1 cellular context compared by ENCODE assay signal in genomic region chr9:136882109-136882946, GRCh38.
TF ChIP-seq lines count a peak whose summit lies in the region.

No MANE protein-coding gene starts in this region.

TF ChIP-seq in HepG2, 621 proteins besides CTCF, POLR2A, EP300 and RAD21 (continued from another document and continues in another):
- TF ChIP-seq, protein P1, sequence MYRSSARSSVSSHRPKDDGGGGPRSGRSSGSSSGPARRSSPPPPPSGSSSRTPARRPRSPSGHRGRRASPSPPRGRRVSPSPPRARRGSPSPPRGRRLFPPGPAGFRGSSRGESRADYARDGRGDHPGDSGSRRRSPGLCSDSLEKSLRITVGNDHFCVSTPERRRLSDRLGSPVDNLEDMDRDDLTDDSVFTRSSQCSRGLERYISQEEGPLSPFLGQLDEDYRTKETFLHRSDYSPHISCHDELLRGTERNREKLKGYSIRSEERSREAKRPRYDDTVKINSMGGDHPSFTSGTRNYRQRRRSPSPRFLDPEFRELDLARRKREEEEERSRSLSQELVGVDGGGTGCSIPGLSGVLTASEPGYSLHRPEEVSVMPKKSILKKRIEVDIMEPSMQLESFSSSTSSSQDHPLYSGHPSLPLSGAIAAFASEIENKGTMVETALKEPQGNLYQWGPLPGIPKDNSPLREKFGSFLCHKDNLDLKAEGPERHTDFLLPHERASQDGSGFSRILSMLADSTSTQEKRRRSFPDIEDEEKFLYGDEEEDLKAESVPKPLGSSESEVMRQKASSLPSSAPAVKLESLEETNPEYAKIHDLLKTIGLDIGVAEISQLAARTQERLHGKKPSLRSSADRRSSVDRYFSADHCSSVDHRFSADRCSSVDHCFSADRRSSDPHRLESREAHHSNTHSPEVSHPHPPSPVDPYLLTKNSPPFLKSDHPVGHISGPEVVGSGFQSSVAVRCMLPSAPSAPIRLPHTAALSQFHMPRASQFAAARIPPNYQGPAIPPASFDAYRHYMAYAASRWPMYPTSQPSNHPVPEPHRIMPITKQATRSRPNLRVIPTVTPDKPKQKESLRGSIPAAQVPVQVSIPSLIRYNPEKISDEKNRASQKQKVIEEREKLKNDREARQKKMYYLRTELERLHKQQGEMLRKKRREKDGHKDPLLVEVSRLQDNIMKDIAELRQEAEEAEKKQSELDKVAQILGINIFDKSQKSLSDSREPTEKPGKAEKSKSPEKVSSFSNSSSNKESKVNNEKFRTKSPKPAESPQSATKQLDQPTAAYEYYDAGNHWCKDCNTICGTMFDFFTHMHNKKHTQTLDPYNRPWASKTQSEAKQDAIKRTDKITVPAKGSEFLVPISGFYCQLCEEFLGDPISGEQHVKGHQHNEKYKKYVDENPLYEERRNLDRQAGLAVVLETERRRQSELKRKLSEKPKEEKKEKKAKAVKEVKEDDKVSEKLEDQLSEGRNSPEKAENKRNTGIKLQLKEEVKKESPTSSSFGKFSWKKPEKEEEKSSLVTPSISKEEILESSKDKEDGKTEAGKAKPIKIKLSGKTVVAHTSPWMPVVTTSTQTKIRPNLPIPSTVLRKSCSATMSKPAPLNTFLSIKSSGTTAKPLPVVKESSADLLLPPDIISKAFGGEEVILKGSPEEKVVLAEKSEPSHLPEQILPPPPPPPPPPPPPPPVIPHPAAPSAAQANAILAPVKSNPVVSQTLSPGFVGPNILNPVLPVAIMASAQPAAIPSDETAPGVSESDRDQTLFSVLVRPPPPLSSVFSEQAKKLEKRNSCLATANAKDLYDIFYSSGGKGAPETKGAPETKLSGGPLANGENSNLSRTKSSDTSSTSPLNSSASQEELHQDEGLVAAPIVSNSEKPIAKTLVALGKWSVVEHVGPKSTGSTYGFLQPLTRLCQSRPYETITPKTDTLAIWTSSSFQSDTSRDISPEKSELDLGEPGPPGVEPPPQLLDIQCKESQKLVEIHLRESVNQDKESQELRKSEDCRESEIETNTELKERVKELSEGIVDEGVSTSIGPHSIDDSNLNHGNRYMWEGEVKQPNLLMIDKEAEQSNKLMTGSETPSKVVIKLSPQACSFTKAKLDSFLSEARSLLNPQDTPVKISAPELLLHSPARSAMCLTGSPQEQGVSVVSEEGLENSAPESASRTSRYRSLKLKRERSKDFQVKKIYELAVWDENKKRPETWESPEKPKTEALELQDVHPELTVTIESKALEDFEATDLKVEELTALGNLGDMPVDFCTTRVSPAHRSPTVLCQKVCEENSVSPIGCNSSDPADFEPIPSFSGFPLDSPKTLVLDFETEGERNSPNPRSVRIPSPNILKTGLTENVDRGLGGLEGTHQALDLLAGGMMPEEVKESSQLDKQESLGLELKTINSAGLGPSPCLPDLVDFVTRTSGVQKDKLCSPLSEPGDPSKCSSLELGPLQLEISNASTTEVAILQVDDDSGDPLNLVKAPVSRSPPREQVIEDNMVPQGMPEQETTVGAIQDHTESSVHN (CRISPR knock-in tag; IDR thresholded peaks at IDR 0.05) = 0 out of 2 replicates have a peak, but pooled peaks have one; percentile 77
- TF ChIP-seq SOX13 (IDR thresholded peaks at IDR 0.05) (no peak), SOX13 (CRISPR knock-in tag; conservative IDR thresholded peaks at IDR 0.05 in 1 of 2, IDR thresholded peaks at IDR 0.05 in 1 of 2) (peak in 1 of 2 experiments; percentile 61; a peak in 1 of 4 replicates), ZSCAN20 (CRISPR knock-in tag; IDR thresholded peaks at IDR 0.05; ENCODE audit: borderline replicate concordance) (no peak), ZNF326 (CRISPR knock-in tag; IDR thresholded peaks at IDR 0.05; ENCODE audit: borderline replicate concordance) (no peak), ZNF333 (CRISPR knock-in tag; IDR thresholded peaks at IDR 0.05; ENCODE audit: borderline replicate concordance) (no peak), NONO (IDR thresholded peaks at IDR 0.05) (no peak), NONO (CRISPR knock-in tag; conservative IDR thresholded peaks at IDR 0.05) (peak; percentile 63), STAT6 (CRISPR knock-in tag; IDR thresholded peaks at IDR 0.05; ENCODE audit: borderline replicate concordance) (peak; percentile 17; the same call in 1 of the 2 replicates), MXD1 (CRISPR knock-in tag; IDR thresholded peaks at IDR 0.05) (peak; percentile 94), FOXP4 (CRISPR knock-in tag; IDR thresholded peaks at IDR 0.05) (peak; percentile 79), GATAD2A (CRISPR knock-in tag; IDR thresholded peaks at IDR 0.05) (peak; percentile 79), ZNF136 (CRISPR knock-in tag; IDR thresholded peaks at IDR 0.05; ENCODE audit: low read depth) (no peak), HMGA1 (CRISPR knock-in tag; conservative IDR thresholded peaks at IDR 0.05) (no peak), CENPT (CRISPR knock-in tag; IDR thresholded peaks at IDR 0.05; ENCODE audit: low read depth) (no peak), FOXC1 (CRISPR knock-in tag; IDR thresholded peaks at IDR 0.05; ENCODE audit: borderline replicate concordance) (0 out of 2 replicates have a peak, but pooled peaks have one; percentile 4), ZNF3 (CRISPR knock-in tag; IDR thresholded peaks at IDR 0.05) (no peak), PAXIP1 (CRISPR knock-in tag; conservative IDR thresholded peaks at IDR 0.05) (peak; percentile 86), TBL1XR1 (IDR thresholded peaks at IDR 0.05; ENCODE audit: borderline replicate concordance, low read length, partially characterized antibody) (no peak), SSRP1 (CRISPR knock-in tag; IDR thresholded peaks at IDR 0.05) (no peak), ZC3H13 (CRISPR knock-in tag; IDR thresholded peaks at IDR 0.05) (peak; percentile 37; the same call in 1 of the 2 replicates), KLF9 (CRISPR knock-in tag; IDR thresholded peaks at IDR 0.05; ENCODE audit: low read depth) (0 out of 2 replicates have a peak, but pooled peaks have one; percentile 28), EHMT2 (IDR thresholded peaks at IDR 0.05; ENCODE audit: borderline replicate concordance, low read depth, low read length) (no peak), ZSCAN25 (CRISPR knock-in tag; IDR thresholded peaks at IDR 0.05) (peak; percentile 70), RAD51 (IDR thresholded peaks at IDR 0.05; ENCODE audit: borderline replicate concordance) (no peak), GTF2F1 (IDR thresholded peaks at IDR 0.05; ENCODE audit: low read length) (no peak), MAF1 (CRISPR knock-in tag; IDR thresholded peaks at IDR 0.05; ENCODE audit: borderline replicate concordance) (no peak)
- TF ChIP-seq, protein P2, sequence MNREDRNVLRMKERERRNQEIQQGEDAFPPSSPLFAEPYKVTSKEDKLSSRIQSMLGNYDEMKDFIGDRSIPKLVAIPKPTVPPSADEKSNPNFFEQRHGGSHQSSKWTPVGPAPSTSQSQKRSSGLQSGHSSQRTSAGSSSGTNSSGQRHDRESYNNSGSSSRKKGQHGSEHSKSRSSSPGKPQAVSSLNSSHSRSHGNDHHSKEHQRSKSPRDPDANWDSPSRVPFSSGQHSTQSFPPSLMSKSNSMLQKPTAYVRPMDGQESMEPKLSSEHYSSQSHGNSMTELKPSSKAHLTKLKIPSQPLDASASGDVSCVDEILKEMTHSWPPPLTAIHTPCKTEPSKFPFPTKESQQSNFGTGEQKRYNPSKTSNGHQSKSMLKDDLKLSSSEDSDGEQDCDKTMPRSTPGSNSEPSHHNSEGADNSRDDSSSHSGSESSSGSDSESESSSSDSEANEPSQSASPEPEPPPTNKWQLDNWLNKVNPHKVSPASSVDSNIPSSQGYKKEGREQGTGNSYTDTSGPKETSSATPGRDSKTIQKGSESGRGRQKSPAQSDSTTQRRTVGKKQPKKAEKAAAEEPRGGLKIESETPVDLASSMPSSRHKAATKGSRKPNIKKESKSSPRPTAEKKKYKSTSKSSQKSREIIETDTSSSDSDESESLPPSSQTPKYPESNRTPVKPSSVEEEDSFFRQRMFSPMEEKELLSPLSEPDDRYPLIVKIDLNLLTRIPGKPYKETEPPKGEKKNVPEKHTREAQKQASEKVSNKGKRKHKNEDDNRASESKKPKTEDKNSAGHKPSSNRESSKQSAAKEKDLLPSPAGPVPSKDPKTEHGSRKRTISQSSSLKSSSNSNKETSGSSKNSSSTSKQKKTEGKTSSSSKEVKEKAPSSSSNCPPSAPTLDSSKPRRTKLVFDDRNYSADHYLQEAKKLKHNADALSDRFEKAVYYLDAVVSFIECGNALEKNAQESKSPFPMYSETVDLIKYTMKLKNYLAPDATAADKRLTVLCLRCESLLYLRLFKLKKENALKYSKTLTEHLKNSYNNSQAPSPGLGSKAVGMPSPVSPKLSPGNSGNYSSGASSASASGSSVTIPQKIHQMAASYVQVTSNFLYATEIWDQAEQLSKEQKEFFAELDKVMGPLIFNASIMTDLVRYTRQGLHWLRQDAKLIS (CRISPR knock-in tag; IDR thresholded peaks at IDR 0.05) = 0 out of 2 replicates have a peak, but pooled peaks have one; percentile 50
- TF ChIP-seq, protein P3, sequence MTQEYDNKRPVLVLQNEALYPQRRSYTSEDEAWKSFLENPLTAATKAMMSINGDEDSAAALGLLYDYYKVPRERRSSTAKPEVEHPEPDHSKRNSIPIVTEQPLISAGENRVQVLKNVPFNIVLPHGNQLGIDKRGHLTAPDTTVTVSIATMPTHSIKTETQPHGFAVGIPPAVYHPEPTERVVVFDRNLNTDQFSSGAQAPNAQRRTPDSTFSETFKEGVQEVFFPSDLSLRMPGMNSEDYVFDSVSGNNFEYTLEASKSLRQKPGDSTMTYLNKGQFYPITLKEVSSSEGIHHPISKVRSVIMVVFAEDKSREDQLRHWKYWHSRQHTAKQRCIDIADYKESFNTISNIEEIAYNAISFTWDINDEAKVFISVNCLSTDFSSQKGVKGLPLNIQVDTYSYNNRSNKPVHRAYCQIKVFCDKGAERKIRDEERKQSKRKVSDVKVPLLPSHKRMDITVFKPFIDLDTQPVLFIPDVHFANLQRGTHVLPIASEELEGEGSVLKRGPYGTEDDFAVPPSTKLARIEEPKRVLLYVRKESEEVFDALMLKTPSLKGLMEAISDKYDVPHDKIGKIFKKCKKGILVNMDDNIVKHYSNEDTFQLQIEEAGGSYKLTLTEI (CRISPR knock-in tag; conservative IDR thresholded peaks at IDR 0.05) = no peak
- TF ChIP-seq, protein P4, sequence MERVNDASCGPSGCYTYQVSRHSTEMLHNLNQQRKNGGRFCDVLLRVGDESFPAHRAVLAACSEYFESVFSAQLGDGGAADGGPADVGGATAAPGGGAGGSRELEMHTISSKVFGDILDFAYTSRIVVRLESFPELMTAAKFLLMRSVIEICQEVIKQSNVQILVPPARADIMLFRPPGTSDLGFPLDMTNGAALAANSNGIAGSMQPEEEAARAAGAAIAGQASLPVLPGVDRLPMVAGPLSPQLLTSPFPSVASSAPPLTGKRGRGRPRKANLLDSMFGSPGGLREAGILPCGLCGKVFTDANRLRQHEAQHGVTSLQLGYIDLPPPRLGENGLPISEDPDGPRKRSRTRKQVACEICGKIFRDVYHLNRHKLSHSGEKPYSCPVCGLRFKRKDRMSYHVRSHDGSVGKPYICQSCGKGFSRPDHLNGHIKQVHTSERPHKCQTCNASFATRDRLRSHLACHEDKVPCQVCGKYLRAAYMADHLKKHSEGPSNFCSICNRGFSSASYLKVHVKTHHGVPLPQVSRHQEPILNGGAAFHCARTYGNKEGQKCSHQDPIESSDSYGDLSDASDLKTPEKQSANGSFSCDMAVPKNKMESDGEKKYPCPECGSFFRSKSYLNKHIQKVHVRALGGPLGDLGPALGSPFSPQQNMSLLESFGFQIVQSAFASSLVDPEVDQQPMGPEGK (CRISPR knock-in tag; IDR thresholded peaks at IDR 0.05) = peak; percentile 67
